1 cellular context compared by ENCODE assay signal in the genomic region with DNA sequence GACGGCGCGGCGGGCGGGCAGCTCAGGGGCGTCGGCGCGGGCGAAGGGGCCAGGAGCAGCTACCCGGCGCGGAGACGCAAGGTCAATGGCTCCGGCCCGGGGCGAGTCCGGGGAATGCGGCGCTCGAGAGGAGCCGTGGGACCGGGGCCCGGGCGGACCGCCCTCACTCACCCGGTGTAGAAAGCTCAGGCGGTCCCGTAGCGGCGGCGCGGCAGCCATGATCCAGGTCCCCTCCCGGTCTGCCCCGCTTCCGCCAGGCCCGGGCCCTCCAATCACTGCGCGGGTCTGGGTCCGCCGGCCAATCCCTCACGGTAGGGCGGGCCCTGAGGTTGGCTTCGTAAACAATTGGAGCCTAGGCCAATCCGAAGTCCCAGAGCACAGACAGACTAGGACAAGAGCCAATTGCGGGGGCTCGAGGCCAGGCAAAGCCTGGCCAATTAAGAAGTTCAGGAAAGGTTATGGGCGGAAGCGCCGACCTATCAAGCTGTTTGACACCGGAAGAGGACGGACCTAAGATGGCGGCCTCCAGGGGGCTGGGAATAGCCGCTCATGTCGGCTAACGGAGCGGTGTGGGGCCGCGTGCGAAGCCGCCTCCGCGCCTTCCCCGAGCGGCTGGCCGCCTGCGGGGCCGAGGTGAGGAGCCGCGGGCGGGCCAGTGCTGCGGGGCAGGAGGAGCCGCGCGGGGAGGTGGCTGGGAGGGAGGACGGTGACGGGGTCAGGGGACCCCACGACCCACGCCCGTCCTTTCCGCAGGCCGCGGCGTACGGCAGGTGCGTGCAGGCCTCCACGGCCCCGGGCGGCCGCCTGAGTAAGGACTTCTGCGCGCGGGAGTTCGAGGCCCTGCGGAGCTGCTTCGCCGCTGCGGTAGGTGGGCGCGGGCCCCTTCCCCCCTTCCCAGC.
A peak's percentile ranks its signal among the peaks of the same experiment; 100 is the strongest.
TF ChIP-seq lines count a peak whose summit lies in the region.

A gene with protein sequence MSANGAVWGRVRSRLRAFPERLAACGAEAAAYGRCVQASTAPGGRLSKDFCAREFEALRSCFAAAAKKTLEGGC (plus strand): TSS at position 504 of the 899 bp plus-strand sequence. CDS start 46 bp downstream, at position 550.
A gene with protein sequence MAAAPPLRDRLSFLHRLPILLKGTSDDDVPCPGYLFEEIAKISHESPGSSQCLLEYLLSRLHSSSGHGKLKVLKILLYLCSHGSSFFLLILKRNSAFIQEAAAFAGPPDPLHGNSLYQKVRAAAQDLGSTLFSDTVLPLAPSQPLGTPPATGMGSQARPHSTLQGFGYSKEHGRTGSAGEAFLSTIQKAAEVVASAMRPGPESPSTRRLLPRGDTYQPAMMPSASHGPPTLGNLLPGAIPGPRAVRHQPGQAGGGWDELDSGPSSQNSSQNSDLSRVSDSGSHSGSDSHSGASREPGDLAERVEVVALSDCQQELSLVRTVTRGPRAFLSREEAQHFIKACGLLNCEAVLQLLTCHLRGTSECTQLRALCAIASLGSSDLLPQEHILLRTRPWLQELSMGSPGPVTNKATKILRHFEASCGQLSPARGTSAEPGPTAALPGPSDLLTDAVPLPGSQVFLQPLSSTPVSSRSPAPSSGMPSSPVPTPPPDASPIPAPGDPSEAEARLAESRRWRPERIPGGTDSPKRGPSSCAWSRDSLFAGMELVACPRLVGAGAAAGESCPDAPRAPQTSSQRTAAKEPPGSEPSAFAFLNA (minus strand): TSS at position 241 of the 899 bp plus-strand sequence. CDS start 22 bp downstream, at position 219.

TF ChIP-seq in GM12878, 131 proteins besides CTCF, POLR2A, EP300 and RAD21 (continued from another document and continues in another):
- TF ChIP-seq, protein P1, sequence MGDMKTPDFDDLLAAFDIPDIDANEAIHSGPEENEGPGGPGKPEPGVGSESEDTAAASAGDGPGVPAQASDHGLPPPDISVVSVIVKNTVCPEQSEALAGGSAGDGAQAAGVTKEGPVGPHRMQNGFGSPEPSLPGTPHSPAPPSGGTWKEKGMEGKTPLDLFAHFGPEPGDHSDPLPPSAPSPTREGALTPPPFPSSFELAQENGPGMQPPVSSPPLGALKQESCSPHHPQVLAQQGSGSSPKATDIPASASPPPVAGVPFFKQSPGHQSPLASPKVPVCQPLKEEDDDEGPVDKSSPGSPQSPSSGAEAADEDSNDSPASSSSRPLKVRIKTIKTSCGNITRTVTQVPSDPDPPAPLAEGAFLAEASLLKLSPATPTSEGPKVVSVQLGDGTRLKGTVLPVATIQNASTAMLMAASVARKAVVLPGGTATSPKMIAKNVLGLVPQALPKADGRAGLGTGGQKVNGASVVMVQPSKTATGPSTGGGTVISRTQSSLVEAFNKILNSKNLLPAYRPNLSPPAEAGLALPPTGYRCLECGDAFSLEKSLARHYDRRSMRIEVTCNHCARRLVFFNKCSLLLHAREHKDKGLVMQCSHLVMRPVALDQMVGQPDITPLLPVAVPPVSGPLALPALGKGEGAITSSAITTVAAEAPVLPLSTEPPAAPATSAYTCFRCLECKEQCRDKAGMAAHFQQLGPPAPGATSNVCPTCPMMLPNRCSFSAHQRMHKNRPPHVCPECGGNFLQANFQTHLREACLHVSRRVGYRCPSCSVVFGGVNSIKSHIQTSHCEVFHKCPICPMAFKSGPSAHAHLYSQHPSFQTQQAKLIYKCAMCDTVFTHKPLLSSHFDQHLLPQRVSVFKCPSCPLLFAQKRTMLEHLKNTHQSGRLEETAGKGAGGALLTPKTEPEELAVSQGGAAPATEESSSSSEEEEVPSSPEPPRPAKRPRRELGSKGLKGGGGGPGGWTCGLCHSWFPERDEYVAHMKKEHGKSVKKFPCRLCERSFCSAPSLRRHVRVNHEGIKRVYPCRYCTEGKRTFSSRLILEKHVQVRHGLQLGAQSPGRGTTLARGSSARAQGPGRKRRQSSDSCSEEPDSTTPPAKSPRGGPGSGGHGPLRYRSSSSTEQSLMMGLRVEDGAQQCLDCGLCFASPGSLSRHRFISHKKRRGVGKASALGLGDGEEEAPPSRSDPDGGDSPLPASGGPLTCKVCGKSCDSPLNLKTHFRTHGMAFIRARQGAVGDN (IDR thresholded peaks at IDR 0.05): 0 out of 2 replicates have a peak, but pooled peaks have one; percentile 31
- TF ChIP-seq NFYA (IDR thresholded peaks at IDR 0.05; ENCODE audit: borderline replicate concordance, low read depth, low read length) (peak; percentile 81), MYC (IDR thresholded peaks at IDR 0.05; ENCODE audit: insufficient read depth, insufficient read length, insufficient replicate concordance, low read length, severe bottlenecking) (peak; percentile 81), POU2F2 (IDR thresholded peaks at IDR 0.05; ENCODE audit: borderline replicate concordance, low read depth, low read length) (peak; percentile 77; the same call in 2 of the 3 replicates), EED (IDR thresholded peaks at IDR 0.05; ENCODE audit: low read depth) (no peak), NR2F1 (conservative IDR thresholded peaks at IDR 0.05) (peak; percentile 71), SPI1 (IDR thresholded peaks at IDR 0.05; ENCODE audit: borderline replicate concordance, insufficient read depth, low read depth, low read length) (0 out of 2 replicates have a peak, but pooled peaks have one; percentile 1), SIN3A (IDR thresholded peaks at IDR 0.05; ENCODE audit: low read depth, low read length) (peak; percentile 80), DPF2 (IDR thresholded peaks at IDR 0.05) (peak; percentile 99), BHLHE40 (IDR thresholded peaks at IDR 0.05; ENCODE audit: borderline replicate concordance in 1 of 2, low read depth in 2 of 2, low read length in 1 of 2) (peak in 1 of 2 experiments; percentile 66; a peak in 2 of 4 replicates), ASH2L (IDR thresholded peaks at IDR 0.05; ENCODE audit: borderline replicate concordance, low read depth) (no peak), KLF5 (IDR thresholded peaks at IDR 0.05; ENCODE audit: partially characterized antibody) (peak; percentile 91), CREB1 (IDR thresholded peaks at IDR 0.05; ENCODE audit: low read depth) (peak; percentile 74), HDAC6 (IDR thresholded peaks at IDR 0.05; ENCODE audit: unreplicated experiment) (no peak), IKZF1 (conservative IDR thresholded peaks at IDR 0.05) (peak; percentile 94), TBL1XR1 (IDR thresholded peaks at IDR 0.05; ENCODE audit: low read depth, low read length) (no peak), FOXK2 (IDR thresholded peaks at IDR 0.05) (peak; percentile 84), CHD2 (IDR thresholded peaks at IDR 0.05; ENCODE audit: borderline replicate concordance, low read depth, low read length) (peak; percentile 98), POLR2AphosphoS2 (IDR thresholded peaks at IDR 0.05; ENCODE audit: low read depth, low read length) (peak; percentile 63; the same call in 1 of the 2 replicates), ESRRA (IDR thresholded peaks at IDR 0.05; ENCODE audit: low read length) (no peak), RUNX3 (IDR thresholded peaks at IDR 0.05; ENCODE audit: low read length) (peak; percentile 32; the same call in 1 of the 2 replicates), FOS (IDR thresholded peaks at IDR 0.05; ENCODE audit: borderline replicate concordance, extremely low read depth, insufficient read length) (peak; percentile 99), SRF (IDR thresholded peaks at IDR 0.05; ENCODE audit: low read depth in 2 of 2, low read length in 2 of 2) (0 out of 4 replicates have a peak, but pooled peaks of 1 of the 2 experiments have one; percentile 23), LARP7 (IDR thresholded peaks at IDR 0.05) (peak; percentile 94), MEF2B (IDR thresholded peaks at IDR 0.05; ENCODE audit: partially characterized antibody, poor library complexity, severe bottlenecking) (peak; percentile 90), CBX3 (IDR thresholded peaks at IDR 0.05; ENCODE audit: borderline replicate concordance, low read depth) (no peak), HCFC1 (IDR thresholded peaks at IDR 0.05; ENCODE audit: low read length) (peak; percentile 77), ETV6 (conservative IDR thresholded peaks at IDR 0.05 in 1 of 2, IDR thresholded peaks at IDR 0.05 in 1 of 2; ENCODE audit: borderline replicate concordance in 1 of 2, low read depth in 1 of 2) (no peak), SIX5 (IDR thresholded peaks at IDR 0.05; ENCODE audit: low read depth, low read length, severe bottlenecking) (peak; percentile 78), YY1 (IDR thresholded peaks at IDR 0.05; ENCODE audit: low read depth, low read length) (peak; percentile 95), MXI1 (IDR thresholded peaks at IDR 0.05; ENCODE audit: low read depth, low read length) (peak; percentile 77), IKZF2 (IDR thresholded peaks at IDR 0.05) (no peak)
- TF ChIP-seq, protein P2, sequence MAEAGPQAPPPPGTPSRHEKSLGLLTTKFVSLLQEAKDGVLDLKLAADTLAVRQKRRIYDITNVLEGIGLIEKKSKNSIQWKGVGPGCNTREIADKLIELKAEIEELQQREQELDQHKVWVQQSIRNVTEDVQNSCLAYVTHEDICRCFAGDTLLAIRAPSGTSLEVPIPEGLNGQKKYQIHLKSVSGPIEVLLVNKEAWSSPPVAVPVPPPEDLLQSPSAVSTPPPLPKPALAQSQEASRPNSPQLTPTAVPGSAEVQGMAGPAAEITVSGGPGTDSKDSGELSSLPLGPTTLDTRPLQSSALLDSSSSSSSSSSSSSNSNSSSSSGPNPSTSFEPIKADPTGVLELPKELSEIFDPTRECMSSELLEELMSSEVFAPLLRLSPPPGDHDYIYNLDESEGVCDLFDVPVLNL (IDR thresholded peaks at IDR 0.05; ENCODE audit: low read depth, low read length): no peak
- TF ChIP-seq, protein P3, sequence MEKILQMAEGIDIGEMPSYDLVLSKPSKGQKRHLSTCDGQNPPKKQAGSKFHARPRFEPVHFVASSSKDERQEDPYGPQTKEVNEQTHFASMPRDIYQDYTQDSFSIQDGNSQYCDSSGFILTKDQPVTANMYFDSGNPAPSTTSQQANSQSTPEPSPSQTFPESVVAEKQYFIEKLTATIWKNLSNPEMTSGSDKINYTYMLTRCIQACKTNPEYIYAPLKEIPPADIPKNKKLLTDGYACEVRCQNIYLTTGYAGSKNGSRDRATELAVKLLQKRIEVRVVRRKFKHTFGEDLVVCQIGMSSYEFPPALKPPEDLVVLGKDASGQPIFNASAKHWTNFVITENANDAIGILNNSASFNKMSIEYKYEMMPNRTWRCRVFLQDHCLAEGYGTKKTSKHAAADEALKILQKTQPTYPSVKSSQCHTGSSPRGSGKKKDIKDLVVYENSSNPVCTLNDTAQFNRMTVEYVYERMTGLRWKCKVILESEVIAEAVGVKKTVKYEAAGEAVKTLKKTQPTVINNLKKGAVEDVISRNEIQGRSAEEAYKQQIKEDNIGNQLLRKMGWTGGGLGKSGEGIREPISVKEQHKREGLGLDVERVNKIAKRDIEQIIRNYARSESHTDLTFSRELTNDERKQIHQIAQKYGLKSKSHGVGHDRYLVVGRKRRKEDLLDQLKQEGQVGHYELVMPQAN (conservative IDR thresholded peaks at IDR 0.05): peak; percentile 69
- TF ChIP-seq, protein P4, sequence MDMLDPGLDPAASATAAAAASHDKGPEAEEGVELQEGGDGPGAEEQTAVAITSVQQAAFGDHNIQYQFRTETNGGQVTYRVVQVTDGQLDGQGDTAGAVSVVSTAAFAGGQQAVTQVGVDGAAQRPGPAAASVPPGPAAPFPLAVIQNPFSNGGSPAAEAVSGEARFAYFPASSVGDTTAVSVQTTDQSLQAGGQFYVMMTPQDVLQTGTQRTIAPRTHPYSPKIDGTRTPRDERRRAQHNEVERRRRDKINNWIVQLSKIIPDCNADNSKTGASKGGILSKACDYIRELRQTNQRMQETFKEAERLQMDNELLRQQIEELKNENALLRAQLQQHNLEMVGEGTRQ (IDR thresholded peaks at IDR 0.05; ENCODE audit: borderline replicate concordance, low read depth, low read length): no peak
- TF ChIP-seq, protein P5, sequence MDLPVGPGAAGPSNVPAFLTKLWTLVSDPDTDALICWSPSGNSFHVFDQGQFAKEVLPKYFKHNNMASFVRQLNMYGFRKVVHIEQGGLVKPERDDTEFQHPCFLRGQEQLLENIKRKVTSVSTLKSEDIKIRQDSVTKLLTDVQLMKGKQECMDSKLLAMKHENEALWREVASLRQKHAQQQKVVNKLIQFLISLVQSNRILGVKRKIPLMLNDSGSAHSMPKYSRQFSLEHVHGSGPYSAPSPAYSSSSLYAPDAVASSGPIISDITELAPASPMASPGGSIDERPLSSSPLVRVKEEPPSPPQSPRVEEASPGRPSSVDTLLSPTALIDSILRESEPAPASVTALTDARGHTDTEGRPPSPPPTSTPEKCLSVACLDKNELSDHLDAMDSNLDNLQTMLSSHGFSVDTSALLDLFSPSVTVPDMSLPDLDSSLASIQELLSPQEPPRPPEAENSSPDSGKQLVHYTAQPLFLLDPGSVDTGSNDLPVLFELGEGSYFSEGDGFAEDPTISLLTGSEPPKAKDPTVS (IDR thresholded peaks at IDR 0.05; ENCODE audit: low read depth, low read length): no peak
- TF ChIP-seq, protein P6, sequence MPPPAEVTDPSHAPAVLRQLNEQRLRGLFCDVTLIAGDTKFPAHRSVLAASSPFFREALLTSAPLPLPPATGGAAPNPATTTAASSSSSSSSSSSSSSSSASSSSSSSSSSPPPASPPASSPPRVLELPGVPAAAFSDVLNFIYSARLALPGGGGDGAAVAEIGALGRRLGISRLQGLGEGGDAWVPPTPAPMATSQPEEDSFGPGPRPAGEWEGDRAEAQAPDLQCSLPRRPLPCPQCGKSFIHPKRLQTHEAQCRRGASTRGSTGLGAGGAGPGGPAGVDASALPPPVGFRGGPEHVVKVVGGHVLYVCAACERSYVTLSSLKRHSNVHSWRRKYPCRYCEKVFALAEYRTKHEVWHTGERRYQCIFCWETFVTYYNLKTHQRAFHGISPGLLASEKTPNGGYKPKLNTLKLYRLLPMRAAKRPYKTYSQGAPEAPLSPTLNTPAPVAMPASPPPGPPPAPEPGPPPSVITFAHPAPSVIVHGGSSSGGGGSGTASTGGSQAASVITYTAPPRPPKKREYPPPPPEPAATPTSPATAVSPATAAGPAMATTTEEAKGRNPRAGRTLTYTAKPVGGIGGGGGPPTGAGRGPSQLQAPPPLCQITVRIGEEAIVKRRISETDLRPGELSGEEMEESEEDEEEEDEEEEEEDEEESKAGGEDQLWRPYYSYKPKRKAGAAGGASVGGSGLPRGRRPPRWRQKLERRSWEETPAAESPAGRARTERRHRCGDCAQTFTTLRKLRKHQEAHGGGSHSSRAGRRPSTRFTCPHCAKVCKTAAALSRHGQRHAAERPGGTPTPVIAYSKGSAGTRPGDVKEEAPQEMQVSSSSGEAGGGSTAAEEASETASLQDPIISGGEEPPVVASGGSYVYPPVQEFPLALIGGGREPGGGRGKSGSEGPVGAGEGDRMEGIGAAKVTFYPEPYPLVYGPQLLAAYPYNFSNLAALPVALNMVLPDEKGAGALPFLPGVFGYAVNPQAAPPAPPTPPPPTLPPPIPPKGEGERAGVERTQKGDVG (CRISPR knock-in tag; IDR thresholded peaks at IDR 0.05): no peak
- TF ChIP-seq, protein P7, sequence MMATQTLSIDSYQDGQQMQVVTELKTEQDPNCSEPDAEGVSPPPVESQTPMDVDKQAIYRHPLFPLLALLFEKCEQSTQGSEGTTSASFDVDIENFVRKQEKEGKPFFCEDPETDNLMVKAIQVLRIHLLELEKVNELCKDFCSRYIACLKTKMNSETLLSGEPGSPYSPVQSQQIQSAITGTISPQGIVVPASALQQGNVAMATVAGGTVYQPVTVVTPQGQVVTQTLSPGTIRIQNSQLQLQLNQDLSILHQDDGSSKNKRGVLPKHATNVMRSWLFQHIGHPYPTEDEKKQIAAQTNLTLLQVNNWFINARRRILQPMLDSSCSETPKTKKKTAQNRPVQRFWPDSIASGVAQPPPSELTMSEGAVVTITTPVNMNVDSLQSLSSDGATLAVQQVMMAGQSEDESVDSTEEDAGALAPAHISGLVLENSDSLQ (IDR thresholded peaks at IDR 0.05): peak; percentile 100
